In genomic region chr11:61153593-61154090, GRCh38 we compare ENCODE assay signal across 1 cellular context.
TF ChIP-seq lines count a peak whose summit lies in the region.

No MANE protein-coding gene starts in this region.

TF ChIP-seq in GM23338, 12 proteins besides CTCF, POLR2A, EP300 and RAD21:
- TF ChIP-seq STAT1 (IDR thresholded peaks at IDR 0.05; ENCODE audit: unreplicated experiment) = no peak
- no peak for TF ChIP-seq ZNF114 (CRISPR knock-in tag; IDR thresholded peaks at IDR 0.05)
- TF ChIP-seq, protein P1, sequence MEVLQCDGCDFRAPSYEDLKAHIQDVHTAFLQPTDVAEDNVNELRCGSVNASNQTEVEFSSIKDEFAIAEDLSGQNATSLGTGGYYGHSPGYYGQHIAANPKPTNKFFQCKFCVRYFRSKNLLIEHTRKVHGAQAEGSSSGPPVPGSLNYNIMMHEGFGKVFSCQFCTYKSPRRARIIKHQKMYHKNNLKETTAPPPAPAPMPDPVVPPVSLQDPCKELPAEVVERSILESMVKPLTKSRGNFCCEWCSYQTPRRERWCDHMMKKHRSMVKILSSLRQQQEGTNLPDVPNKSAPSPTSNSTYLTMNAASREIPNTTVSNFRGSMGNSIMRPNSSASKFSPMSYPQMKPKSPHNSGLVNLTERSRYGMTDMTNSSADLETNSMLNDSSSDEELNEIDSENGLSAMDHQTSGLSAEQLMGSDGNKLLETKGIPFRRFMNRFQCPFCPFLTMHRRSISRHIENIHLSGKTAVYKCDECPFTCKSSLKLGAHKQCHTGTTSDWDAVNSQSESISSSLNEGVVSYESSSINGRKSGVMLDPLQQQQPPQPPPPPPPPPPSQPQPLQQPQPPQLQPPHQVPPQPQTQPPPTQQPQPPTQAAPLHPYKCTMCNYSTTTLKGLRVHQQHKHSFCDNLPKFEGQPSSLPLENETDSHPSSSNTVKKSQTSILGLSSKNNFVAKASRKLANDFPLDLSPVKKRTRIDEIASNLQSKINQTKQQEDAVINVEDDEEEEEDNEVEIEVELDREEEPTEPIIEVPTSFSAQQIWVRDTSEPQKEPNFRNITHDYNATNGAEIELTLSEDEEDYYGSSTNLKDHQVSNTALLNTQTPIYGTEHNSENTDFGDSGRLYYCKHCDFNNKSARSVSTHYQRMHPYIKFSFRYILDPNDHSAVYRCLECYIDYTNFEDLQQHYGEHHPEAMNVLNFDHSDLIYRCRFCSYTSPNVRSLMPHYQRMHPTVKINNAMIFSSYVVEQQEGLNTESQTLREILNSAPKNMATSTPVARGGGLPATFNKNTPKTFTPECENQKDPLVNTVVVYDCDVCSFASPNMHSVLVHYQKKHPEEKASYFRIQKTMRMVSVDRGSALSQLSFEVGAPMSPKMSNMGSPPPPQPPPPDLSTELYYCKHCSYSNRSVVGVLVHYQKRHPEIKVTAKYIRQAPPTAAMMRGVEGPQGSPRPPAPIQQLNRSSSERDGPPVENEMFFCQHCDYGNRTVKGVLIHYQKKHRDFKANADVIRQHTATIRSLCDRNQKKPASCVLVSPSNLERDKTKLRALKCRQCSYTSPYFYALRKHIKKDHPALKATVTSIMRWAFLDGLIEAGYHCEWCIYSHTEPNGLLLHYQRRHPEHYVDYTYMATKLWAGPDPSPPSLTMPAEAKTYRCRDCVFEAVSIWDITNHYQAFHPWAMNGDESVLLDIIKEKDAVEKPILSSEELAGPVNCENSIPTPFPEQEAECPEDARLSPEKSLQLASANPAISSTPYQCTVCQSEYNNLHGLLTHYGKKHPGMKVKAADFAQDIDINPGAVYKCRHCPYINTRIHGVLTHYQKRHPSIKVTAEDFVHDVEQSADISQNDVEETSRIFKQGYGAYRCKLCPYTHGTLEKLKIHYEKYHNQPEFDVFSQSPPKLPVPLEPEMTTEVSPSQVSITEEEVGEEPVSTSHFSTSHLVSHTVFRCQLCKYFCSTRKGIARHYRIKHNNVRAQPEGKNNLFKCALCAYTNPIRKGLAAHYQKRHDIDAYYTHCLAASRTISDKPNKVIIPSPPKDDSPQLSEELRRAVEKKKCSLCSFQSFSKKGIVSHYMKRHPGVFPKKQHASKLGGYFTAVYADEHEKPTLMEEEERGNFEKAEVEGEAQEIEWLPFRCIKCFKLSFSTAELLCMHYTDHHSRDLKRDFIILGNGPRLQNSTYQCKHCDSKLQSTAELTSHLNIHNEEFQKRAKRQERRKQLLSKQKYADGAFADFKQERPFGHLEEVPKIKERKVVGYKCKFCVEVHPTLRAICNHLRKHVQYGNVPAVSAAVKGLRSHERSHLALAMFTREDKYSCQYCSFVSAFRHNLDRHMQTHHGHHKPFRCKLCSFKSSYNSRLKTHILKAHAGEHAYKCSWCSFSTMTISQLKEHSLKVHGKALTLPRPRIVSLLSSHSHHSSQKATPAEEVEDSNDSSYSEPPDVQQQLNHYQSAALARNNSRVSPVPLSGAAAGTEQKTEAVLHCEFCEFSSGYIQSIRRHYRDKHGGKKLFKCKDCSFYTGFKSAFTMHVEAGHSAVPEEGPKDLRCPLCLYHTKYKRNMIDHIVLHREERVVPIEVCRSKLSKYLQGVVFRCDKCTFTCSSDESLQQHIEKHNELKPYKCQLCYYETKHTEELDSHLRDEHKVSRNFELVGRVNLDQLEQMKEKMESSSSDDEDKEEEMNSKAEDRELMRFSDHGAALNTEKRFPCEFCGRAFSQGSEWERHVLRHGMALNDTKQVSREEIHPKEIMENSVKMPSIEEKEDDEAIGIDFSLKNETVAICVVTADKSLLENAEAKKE (CRISPR knock-in tag; IDR thresholded peaks at IDR 0.05) = no peak
- no peak for TF ChIP-seq ZNF331 (CRISPR knock-in tag; IDR thresholded peaks at IDR 0.05; ENCODE audit: low read depth)
- TF ChIP-seq EZH2 (IDR thresholded peaks at IDR 0.05; ENCODE audit: low read depth, unreplicated experiment) = no peak
- TF ChIP-seq REST (IDR thresholded peaks at IDR 0.05; ENCODE audit: unreplicated experiment) = no peak
- TF ChIP-seq NANOG (IDR thresholded peaks at IDR 0.05; ENCODE audit: borderline replicate concordance) = no peak
- TF ChIP-seq ETS1 (IDR thresholded peaks at IDR 0.05) = no peak
- no peak for TF ChIP-seq EZH2phosphoT487 (IDR thresholded peaks at IDR 0.05; ENCODE audit: unreplicated experiment)
- TF ChIP-seq POLR2AphosphoS5 (IDR thresholded peaks at IDR 0.05; ENCODE audit: low read depth) = no peak
- TF ChIP-seq JUNB (IDR thresholded peaks at IDR 0.05; ENCODE audit: unreplicated experiment) = no peak
- TF ChIP-seq CREB1 (CRISPR knock-in tag; IDR thresholded peaks at IDR 0.05; ENCODE audit: low read depth) = no peak
